Comparison of ENCODE assay signal across 7 cellular contexts in genomic region chr4:6350646-6351045, GRCh38.
"Had no signal": no experiment of that assay in that cellular context is flagged by ENCODE, and none has a peak within 500 bp of the region (broad histone marks: within the 10 kb centered on the region; RNA-seq: fewer than 3 reads in every experiment).

No MANE protein-coding gene starts in this region.

- H3K9me3 ChIP-seq: HAP-1 had no signal

- H2AFZ ChIP-seq: GM23248 had no signal

- H3K9ac ChIP-seq: GM23248 had no signal

- DNase-seq: GM23248, GOT3, H7, KG1 had no signal

- H3K36me3 ChIP-seq: HAP-1 had no signal

- H3K27ac ChIP-seq: GM23248 had no signal

- H3K4me3 ChIP-seq: GM23248, HAP-1, K562 had no signal

- ATAC-seq: HCT116, K562 had no signal

- H3K4me1 ChIP-seq: HAP-1 had no signal
